14 cellular contexts compared by ENCODE assay signal in genomic region chr3:183532620-183533409, GRCh38. TPM values are rescaled to one million over a fixed set of nuclear protein-coding genes. Genes with fewer than 3 reads are reported as not detected.
A peak's percentile ranks its signal among the peaks of the same experiment; 100 is the strongest.
DNase-seq lines count a peak whose midpoint lies in the region; ATAC-seq and TF ChIP-seq lines count a peak whose summit lies in the region.
"Had no signal": no experiment of that assay in that cellular context is flagged by ENCODE, and none has a peak within 500 bp of the region (broad histone marks: within the 10 kb centered on the region; RNA-seq: fewer than 3 reads in every experiment).

No MANE protein-coding gene starts in this region.

- no peaks in the 10 kb centered on the region for H3K27me3 ChIP-seq in stomach

- TF ChIP-seq POLR2A in stomach (IDR thresholded peaks at IDR 0.05): no peak

- WGBS in stomach, 5 donors: 40 to 52% (median 46%) methylated on average over 6 of the region's 6 CpGs

- no peak overlapping the region for H3K4me3 Mint-ChIP-seq in stimulated activated naive CD8-positive, alpha-beta T cell treated with anti-CD3 and anti-CD28 coated beads, Interleukin-15, Interleukin-2, amounts not matched to agents 100 ng/mL and 50 ng/mL, for 24 hours
- H3K4me3 Mint-ChIP-seq in activated CD4-positive, alpha-beta memory T cell treated with anti-CD3 and anti-CD28 coated beads, Interleukin-2, amount 10 ng/mL, durations not matched to agents 7 days and 5 days: no peak overlapping the region

- no peaks in the 10 kb centered on the region for H3K36me3 ChIP-seq in stomach

- no peak overlapping the region for H3K27ac ChIP-seq in stomach
- H3K27ac ChIP-seq: coronary artery had no signal

- peaks cover 63% of the 10 kb centered on the region for H3K4me1 Mint-ChIP-seq in stimulated activated naive CD8-positive, alpha-beta T cell treated with anti-CD3 and anti-CD28 coated beads, Interleukin-15, Interleukin-2, amounts not matched to agents 100 ng/mL and 50 ng/mL, for 24 hours (ENCODE audit: low read depth)
- peaks cover 41% of the 10 kb centered on the region for H3K4me1 Mint-ChIP-seq in activated CD4-positive, alpha-beta memory T cell treated with anti-CD3 and anti-CD28 coated beads, Interleukin-2, amount 10 ng/mL, durations not matched to agents 7 days and 5 days

- no peaks in the 10 kb centered on the region for H3K27me3 Mint-ChIP-seq in stimulated activated naive CD8-positive, alpha-beta T cell treated with anti-CD3 and anti-CD28 coated beads, Interleukin-15, Interleukin-2, amounts not matched to agents 100 ng/mL and 50 ng/mL, for 24 hours
- H3K27me3 Mint-ChIP-seq in activated CD4-positive, alpha-beta memory T cell treated with anti-CD3 and anti-CD28 coated beads, Interleukin-2, amount 10 ng/mL, durations not matched to agents 7 days and 5 days: no peaks in the 10 kb centered on the region

- no peaks in the 10 kb centered on the region for H3K9me3 Mint-ChIP-seq in stimulated activated naive CD8-positive, alpha-beta T cell treated with anti-CD3 and anti-CD28 coated beads, Interleukin-15, Interleukin-2, amounts not matched to agents 100 ng/mL and 50 ng/mL, for 24 hours
- H3K9me3 Mint-ChIP-seq in activated CD4-positive, alpha-beta memory T cell treated with anti-CD3 and anti-CD28 coated beads, Interleukin-2, amount 10 ng/mL, durations not matched to agents 7 days and 5 days: peaks cover 4% of the 10 kb centered on the region

- no peaks in the 10 kb centered on the region for H3K9me3 ChIP-seq in stomach

- CTCF ChIA-PET in activated CD4-positive, alpha-beta memory T cell treated with anti-CD3 and anti-CD28 coated beads, Interleukin-2, amount 10 ng/mL, durations not matched to agents 7 days and 5 days (lab: Charles Lee): no interaction called here

- peaks cover 58% of the 10 kb centered on the region for H3K36me3 Mint-ChIP-seq in stimulated activated naive CD8-positive, alpha-beta T cell treated with anti-CD3 and anti-CD28 coated beads, Interleukin-15, Interleukin-2, amounts not matched to agents 100 ng/mL and 50 ng/mL, for 24 hours (ENCODE audit: low read depth)
- H3K36me3 Mint-ChIP-seq in activated CD4-positive, alpha-beta memory T cell treated with anti-CD3 and anti-CD28 coated beads, Interleukin-2, amount 10 ng/mL, durations not matched to agents 7 days and 5 days (ENCODE audit: low read depth): peaks cover 41% of the 10 kb centered on the region

- peak overlapping the region; percentile 79 for H3K27ac Mint-ChIP-seq in stimulated activated naive CD8-positive, alpha-beta T cell treated with anti-CD3 and anti-CD28 coated beads, Interleukin-15, Interleukin-2, amounts not matched to agents 100 ng/mL and 50 ng/mL, for 24 hours
- H3K27ac Mint-ChIP-seq in activated CD4-positive, alpha-beta memory T cell treated with anti-CD3 and anti-CD28 coated beads, Interleukin-2, amount 10 ng/mL, durations not matched to agents 7 days and 5 days: peak overlapping the region; percentile 13

- H3K4me1 ChIP-seq in stomach: peaks cover 0 to 9% (median 2%) of the 10 kb centered on the region in 4 donors

- ATAC-seq in stimulated activated naive CD8-positive, alpha-beta T cell treated with anti-CD3 and anti-CD28 coated beads, Interleukin-15, Interleukin-2, amounts not matched to agents 100 U/mL and 50 U/mL, for 24 hours: no peak
- ATAC-seq: HCT116 had no signal

- no peak for TF ChIP-seq EP300 in stomach (IDR thresholded peaks at IDR 0.05)

- intact Hi-C loops in stomach (cut with DNase I; ENCODE audit: low total_unique reads): no loop called here

- no peak for TF ChIP-seq CTCF in stomach (IDR thresholded peaks at IDR 0.05)

- DNase-seq in stimulated activated naive CD8-positive, alpha-beta T cell treated with anti-CD3 and anti-CD28 coated beads, Interleukin-15, Interleukin-2, amounts not matched to agents 100 U/mL and 50 U/mL, for 24 hours: no peak
- no peak for DNase-seq in activated CD4-positive, alpha-beta memory T cell treated with anti-CD3 and anti-CD28 coated beads, Interleukin-2, amount 10 ng/mL, durations not matched to agents 7 days and 5 days
- peak; percentile 12 for DNase-seq in iris pigment epithelial cell (ENCODE audit: low read depth)
- no peak for DNase-seq in stomach
- DNase-seq in NCI-H2196 treated with DMSO at 0.1 percent for 48 hours (lab: John Stamatoyannopoulos, UW; ENCODE audit: unreplicated experiment): no peak
- DNase-seq in NCI-H146 treated with DMSO at 0.1 percent for 48 hours (lab: John Stamatoyannopoulos, UW; ENCODE audit: unreplicated experiment): no peak
- no peak for DNase-seq in nucleus accumbens (lab: John Stamatoyannopoulos, UW)
- DNase-seq: activated CD4-positive, alpha-beta T cell treated with anti-CD3 and anti-CD28 coated beads, Interleukin-2, amount 50 U/mL, for 4 hours; AML-193; MV-4-11; stimulated activated CD4-positive, alpha-beta T cell treated with anti-CD3 and anti-CD28 coated beads, Interleukin-2, amount 100 ng/mL, for 24 hours had no signal

- H3K4me3 ChIP-seq in stomach: no peak overlapping the region
- H3K4me3 ChIP-seq: coronary artery had no signal

- POLR2A ChIA-PET in activated CD4-positive, alpha-beta memory T cell treated with anti-CD3 and anti-CD28 coated beads, Interleukin-2, amount 10 ng/mL, durations not matched to agents 7 days and 5 days (lab: Charles Lee): no interaction called here

RNA-seq across cellular contexts. Expression of gene KLHL6, which starts 22.7 kb away (rescaled TPM):
- 10 to 100 TPM; 47.1 to 48.6 TPM for total RNA-seq in activated CD4-positive, alpha-beta memory T cell treated with anti-CD3 and anti-CD28 coated beads, Interleukin-2, amount 10 ng/mL, durations not matched to agents 7 days and 5 days
- total RNA-seq in stomach: 1 to 10 TPM in 3 of 5 donors, under 1 TPM in 2; 0.58 to 5.7 (median 3.5) TPM
- polyA plus RNA-seq in stomach: 1 to 10 TPM in 2 of 3 donors, under 1 TPM in 1; 0.76 to 1.8 (median 1.2) TPM

Comparison
In these comparisons a context has a peak if more than half of its experiments do, and no peak if none do; other contexts are left out.
1. RNA of gene KLHL6, which starts 22.7 kb away (total RNA-seq): 47.1 to 48.6 TPM in activated CD4-positive, alpha-beta memory T cell treated with anti-CD3 and anti-CD28 coated beads, Interleukin-2, amount 10 ng/mL, durations not matched to agents 7 days and 5 days; 0.58 to 5.7 TPM in stomach; every median in the first group is over 4 times any median in the second.